In the genomic region with DNA sequence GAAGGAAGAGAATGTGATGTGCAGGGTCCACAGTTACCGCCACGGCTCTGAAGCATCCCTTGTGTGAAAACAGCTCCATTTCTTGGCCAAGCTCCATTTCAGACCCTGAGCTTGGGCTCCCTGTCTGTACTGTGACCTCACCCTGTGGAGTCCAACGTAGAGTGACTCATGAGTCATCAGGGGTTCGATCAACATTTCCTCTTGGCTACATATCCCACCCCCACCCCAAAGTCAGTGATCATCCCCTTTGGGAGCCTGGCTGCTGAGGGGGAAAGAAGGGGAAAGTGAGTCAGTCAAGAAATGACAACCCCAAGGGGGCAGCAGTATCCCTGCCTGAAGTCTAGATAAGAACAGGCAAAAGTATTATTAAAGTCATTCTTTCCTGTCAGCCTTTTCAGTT, we compare ENCODE assay signal across 9 cellular contexts.
DNase-seq lines count a peak whose midpoint lies in the region; ATAC-seq and TF ChIP-seq lines count a peak whose summit lies in the region.
"Had no signal": no experiment of that assay in that cellular context is flagged by ENCODE, and none has a peak within 500 bp of the region (broad histone marks: within the 10 kb centered on the region; RNA-seq: fewer than 3 reads in every experiment).

No MANE protein-coding gene starts in this region.

- ATAC-seq in IMR-90 (ENCODE audit: low read depth) (no peak), HG03280 (IDR thresholded peaks at IDR 0.05; ENCODE audit: unreplicated experiment) (no peak), GM18873 (IDR thresholded peaks at IDR 0.05; ENCODE audit: low FRiP score, unreplicated experiment) (no peak)
- ATAC-seq: left lobe of liver had no signal

- WGBS in IMR-90 (ENCODE audit: extremely low coverage in 2 of 2, insufficient read length in 1 of 2), 2 experiments, result 64% methylated on average over 2 of the region's 4 CpGs; no CpG with 5 or more reads in 1 of the 2 experiments

- no peak for TF ChIP-seq CTCF in IMR-90 (conservative IDR thresholded peaks at IDR 0.05; ENCODE audit: low read depth, low read length)
- peak; percentile 37 for TF ChIP-seq CTCF in fibroblast of villous mesenchyme (IDR thresholded peaks at IDR 0.05; ENCODE audit: insufficient read depth, low read depth, low read length)

- peaks cover 37% of the 10 kb centered on the region for H3K4me1 Mint-ChIP-seq in activated CD4-positive, alpha-beta memory T cell treated with anti-CD3 and anti-CD28 coated beads, Interleukin-2, amount 10 ng/mL, durations not matched to agents 7 days and 5 days

- BruUV-seq in IMR-90 (replicated peaks; lab: Mats Ljungman, UMichigan), result no TSS peak

- no peak overlapping the region for H3K4me2 ChIP-seq in IMR-90 (ENCODE audit: low read depth, low read length)

- H3K9ac ChIP-seq in IMR-90 (ENCODE audit: low read depth, low read length), result no peak overlapping the region

- peak overlapping the region; percentile 26 for H3K27ac Mint-ChIP-seq in activated CD4-positive, alpha-beta memory T cell treated with anti-CD3 and anti-CD28 coated beads, Interleukin-2, amount 10 ng/mL, durations not matched to agents 7 days and 5 days

- dilution Hi-C loops in IMR-90 (cut with HindIII; ENCODE audit: low sequenced_read_pairs, unreplicated experiment), result no loop called here

- no peak overlapping the region for H4K8ac ChIP-seq in IMR-90 (ENCODE audit: low read depth in 2 of 2, low read length in 2 of 2)

- H2BK20ac ChIP-seq in IMR-90 (ENCODE audit: low read depth, low read length), result no peak overlapping the region

- no peak overlapping the region for H3K4ac ChIP-seq in IMR-90 (ENCODE audit: low read depth, low read length)

- TF ChIP-seq POLR2A in IMR-90 (IDR thresholded peaks at IDR 0.05; ENCODE audit: low read depth, low read length), result no peak

- peak; percentile 4 for DNase-seq in IMR-90
- DNase-seq in activated CD4-positive, alpha-beta memory T cell treated with anti-CD3 and anti-CD28 coated beads, Interleukin-2, amount 10 ng/mL, durations not matched to agents 7 days and 5 days, result peak; percentile 24
- peak; percentile 19 for DNase-seq in fibroblast of villous mesenchyme (ENCODE audit: low read depth)
- peak; percentile 75 for DNase-seq in stimulated activated CD8-positive, alpha-beta memory T cell treated with anti-CD3 and anti-CD28 coated beads, Interleukin-4, amount 100 ng/mL, for 48 hours
- no peak for DNase-seq in NCI-H1092 treated with DMSO at 0.1 percent for 48 hours (lab: John Stamatoyannopoulos, UW)

- H4K91ac ChIP-seq in IMR-90 (ENCODE audit: insufficient read depth, low read depth, low read length), result no peak overlapping the region

- H3K4me3 ChIP-seq in IMR-90 (ENCODE audit: insufficient read depth, low read depth, low read length) (no peak overlapping the region), fibroblast of villous mesenchyme (ENCODE audit: low read depth, low read length) (no peak overlapping the region)
- H3K4me3 ChIP-seq: suprapubic skin had no signal

- H2BK120ac ChIP-seq in IMR-90 (ENCODE audit: low read depth, low read length), result no peak overlapping the region

- no peaks in the 10 kb centered on the region for H4K20me1 ChIP-seq in IMR-90 (ENCODE audit: insufficient read depth, low read length)

- H3K9me3 ChIP-seq in IMR-90 (ENCODE audit: control insufficient read depth, insufficient read depth, low read length), result 0 out of 2 replicates have a peak, but pooled peaks cover 1% of the 10 kb centered on the region
- H3K9me3 ChIP-seq: suprapubic skin had no signal

- peaks cover 24% of the 10 kb centered on the region for H3K27me3 ChIP-seq in IMR-90 (ENCODE audit: control insufficient read depth, insufficient read depth, low read length)
- H3K27me3 ChIP-seq: suprapubic skin had no signal

- H3K27ac ChIP-seq in IMR-90 (ENCODE audit: insufficient read depth, low read length), result no peak overlapping the region
- H3K27ac ChIP-seq: suprapubic skin had no signal

- H2AK9ac ChIP-seq in IMR-90 (replicated peaks; ENCODE audit: low read depth, low read length, poor library complexity), result no peak overlapping the region

- no peak for TF ChIP-seq RAD21 in IMR-90 (IDR thresholded peaks at IDR 0.05; ENCODE audit: low read length)

- no peaks in the 10 kb centered on the region for H3K4me1 ChIP-seq in IMR-90 (ENCODE audit: control insufficient read depth, insufficient read depth, low read length)
- H3K4me1 ChIP-seq: suprapubic skin had no signal

- H3K4me3 Mint-ChIP-seq in activated CD4-positive, alpha-beta memory T cell treated with anti-CD3 and anti-CD28 coated beads, Interleukin-2, amount 10 ng/mL, durations not matched to agents 7 days and 5 days, result no peak overlapping the region

- H4K5ac ChIP-seq in IMR-90 (ENCODE audit: low read depth, low read length), result no peak overlapping the region

- intact Hi-C loops in IMR-90 (cut with micrococcal nuclease), result no loop called here

- CTCF ChIA-PET in IMR-90 (lab: Yijun Ruan, JAX), result no interaction called here
- CTCF ChIA-PET in activated CD4-positive, alpha-beta memory T cell treated with anti-CD3 and anti-CD28 coated beads, Interleukin-2, amount 10 ng/mL, durations not matched to agents 7 days and 5 days (lab: Charles Lee), result interaction anchor here (0.8 to 3.1 kb wide), 4 partner anchors 18 to 180 kb away, joined by 3 to 13 read pairs (median 4); no protein-coding TSS in a partner anchor

- H3K23ac ChIP-seq in IMR-90 (ENCODE audit: low read depth, low read length), result no peak overlapping the region

- no peaks in the 10 kb centered on the region for H3K36me3 Mint-ChIP-seq in activated CD4-positive, alpha-beta memory T cell treated with anti-CD3 and anti-CD28 coated beads, Interleukin-2, amount 10 ng/mL, durations not matched to agents 7 days and 5 days (ENCODE audit: low read depth)

- no peak overlapping the region for H3K14ac ChIP-seq in IMR-90 (replicated peaks; ENCODE audit: low read depth, low read length)

- no peaks in the 10 kb centered on the region for H3K79me1 ChIP-seq in IMR-90 (ENCODE audit: low read depth in 1 of 2, low read length in 2 of 2)

- no peak overlapping the region for H2BK5ac ChIP-seq in IMR-90 (ENCODE audit: low read depth, low read length, poor library complexity, severe bottlenecking)

- peaks cover 7% of the 10 kb centered on the region for H3K27me3 Mint-ChIP-seq in activated CD4-positive, alpha-beta memory T cell treated with anti-CD3 and anti-CD28 coated beads, Interleukin-2, amount 10 ng/mL, durations not matched to agents 7 days and 5 days

- H2BK15ac ChIP-seq in IMR-90 (ENCODE audit: low read depth, low read length), result no peak overlapping the region

- POLR2A ChIA-PET in IMR-90 (lab: Charles Lee; ENCODE audit: unreplicated experiment), result interaction anchor here (0.9 kb wide), 1 partner anchor 16 kb away, joined by 3 read pairs; no protein-coding TSS in a partner anchor
- POLR2A ChIA-PET in activated CD4-positive, alpha-beta memory T cell treated with anti-CD3 and anti-CD28 coated beads, Interleukin-2, amount 10 ng/mL, durations not matched to agents 7 days and 5 days (lab: Charles Lee), result interaction anchor here (1.2 to 1.6 kb wide), 4 partner anchors 63 to 178 kb away, joined by 3 to 7 read pairs (median 3); partner anchors contain the start of gene REL

- H3K9me3 Mint-ChIP-seq in activated CD4-positive, alpha-beta memory T cell treated with anti-CD3 and anti-CD28 coated beads, Interleukin-2, amount 10 ng/mL, durations not matched to agents 7 days and 5 days, result no peaks in the 10 kb centered on the region

- no peaks in the 10 kb centered on the region for H3K36me3 ChIP-seq in IMR-90 (ENCODE audit: control insufficient read depth, insufficient read depth, low read length)
- H3K36me3 ChIP-seq: suprapubic skin had no signal

- in situ Hi-C loops in IMR-90 (cut with MboI; ENCODE audit: low sequenced_read_pairs), result no loop called here

- no peak overlapping the region for H3K56ac ChIP-seq in IMR-90 (ENCODE audit: extremely low read depth, insufficient read depth, low read length)

- H3K18ac ChIP-seq in IMR-90 (ENCODE audit: low read depth, low read length), result no peak overlapping the region

- H2AFZ ChIP-seq in IMR-90 (replicated peaks; ENCODE audit: low read length, poor library complexity), result peak overlapping the region; percentile 15

- H2AK5ac ChIP-seq in IMR-90 (ENCODE audit: low read depth, low read length), result no peak overlapping the region

- no peaks in the 10 kb centered on the region for H3K9me1 ChIP-seq in IMR-90 (ENCODE audit: insufficient read depth, low read length)

TF ChIP-seq in IMR-90, 13 proteins besides CTCF, POLR2A, EP300 and RAD21:
- no peak for TF ChIP-seq RCOR1 (IDR thresholded peaks at IDR 0.05; ENCODE audit: insufficient replicate concordance, low read length)
- no peak for TF ChIP-seq RFX5 (IDR thresholded peaks at IDR 0.05; ENCODE audit: low read depth, low read length)
- TF ChIP-seq MXI1 (IDR thresholded peaks at IDR 0.05; ENCODE audit: borderline replicate concordance, low read depth, low read length), result no peak
- no peak for TF ChIP-seq BHLHE40 (IDR thresholded peaks at IDR 0.05; ENCODE audit: low read depth, low read length)
- TF ChIP-seq MAZ (IDR thresholded peaks at IDR 0.05; ENCODE audit: borderline replicate concordance, low read depth, low read length), result no peak
- TF ChIP-seq CHD1 (IDR thresholded peaks at IDR 0.05; ENCODE audit: low read depth, low read length), result no peak
- TF ChIP-seq FOS (IDR thresholded peaks at IDR 0.05; ENCODE audit: low read depth, low read length), result no peak
- no peak for TF ChIP-seq MAFK (IDR thresholded peaks at IDR 0.05; ENCODE audit: low read depth, low read length)
- TF ChIP-seq, protein P1, sequence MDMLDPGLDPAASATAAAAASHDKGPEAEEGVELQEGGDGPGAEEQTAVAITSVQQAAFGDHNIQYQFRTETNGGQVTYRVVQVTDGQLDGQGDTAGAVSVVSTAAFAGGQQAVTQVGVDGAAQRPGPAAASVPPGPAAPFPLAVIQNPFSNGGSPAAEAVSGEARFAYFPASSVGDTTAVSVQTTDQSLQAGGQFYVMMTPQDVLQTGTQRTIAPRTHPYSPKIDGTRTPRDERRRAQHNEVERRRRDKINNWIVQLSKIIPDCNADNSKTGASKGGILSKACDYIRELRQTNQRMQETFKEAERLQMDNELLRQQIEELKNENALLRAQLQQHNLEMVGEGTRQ (IDR thresholded peaks at IDR 0.05; ENCODE audit: low read depth, low read length), result no peak
- no peak for TF ChIP-seq NFE2L2 (IDR thresholded peaks at IDR 0.05; ENCODE audit: low read depth, low read length)
- no peak for TF ChIP-seq CEBPB (IDR thresholded peaks at IDR 0.05; ENCODE audit: low read depth, low read length)
- no peak for TF ChIP-seq ELK1 (IDR thresholded peaks at IDR 0.05; ENCODE audit: borderline replicate concordance, low read depth, low read length)
- TF ChIP-seq SMC3 (IDR thresholded peaks at IDR 0.05; ENCODE audit: low read depth, low read length), result no peak
